In genomic region chr4:98932539-98932938, GRCh38 we compare ENCODE assay signal across 11 cellular contexts. TPM values are rescaled to one million over a fixed set of nuclear protein-coding genes. Genes with fewer than 3 reads are reported as not detected.
DNase-seq lines count a peak whose midpoint lies in the region; TF ChIP-seq lines count a peak whose summit lies in the region.
"Had no signal": no experiment of that assay in that cellular context is flagged by ENCODE, and none has a peak within 500 bp of the region (broad histone marks: within the 10 kb centered on the region; RNA-seq: fewer than 3 reads in every experiment).

No MANE protein-coding gene starts in this region.

- peaks cover 3% of the 10 kb centered on the region for H3K36me3 Mint-ChIP-seq in activated naive CD4-positive, alpha-beta T cell treated with anti-CD3 and anti-CD28 coated beads, Interleukin-2, amount 50 U/mL, for 24 hours
- peaks cover 3% of the 10 kb centered on the region for H3K36me3 Mint-ChIP-seq in activated naive CD4-positive, alpha-beta T cell treated with anti-CD3 and anti-CD28 coated beads for 36 hours (ENCODE audit: low read depth)

- DNase-seq in activated naive CD4-positive, alpha-beta T cell treated with anti-CD3 and anti-CD28 coated beads for 36 hours = no peak
- DNase-seq in NB4 (ENCODE audit: low read depth) = peak; percentile 36
- DNase-seq in epithelial cell of prostate (ENCODE audit: low read depth, low spot score) = peak; percentile 53
- DNase-seq in stromal cell of bone marrow (ENCODE audit: low read depth) = peak; percentile 31
- DNase-seq in DMS 273 (lab: John Stamatoyannopoulos, UW; ENCODE audit: unreplicated experiment) = no peak
- no peak for DNase-seq in GOT3 (lab: John Stamatoyannopoulos, UW)
- no peak for DNase-seq in NCI-H446 (lab: John Stamatoyannopoulos, UW)
- DNase-seq: activated naive CD4-positive, alpha-beta T cell; NCI-H146; PC-9 had no signal

- TF ChIP-seq POLR2A in NB4 (IDR thresholded peaks at IDR 0.05; ENCODE audit: extremely low read depth, insufficient read length) = no peak

- intact Hi-C loops in activated naive CD4-positive, alpha-beta T cell treated with anti-CD3 and anti-CD28 coated beads for 36 hours (cut with micrococcal nuclease) = no loop called here

- peak overlapping the region; percentile 97 for H3K27ac ChIP-seq in epithelial cell of prostate
- H3K27ac ChIP-seq: PC-9 had no signal

- H3K4me3 Mint-ChIP-seq in activated naive CD4-positive, alpha-beta T cell treated with anti-CD3 and anti-CD28 coated beads, Interleukin-2, amount 50 U/mL, for 24 hours = no peak overlapping the region
- no peak overlapping the region for H3K4me3 Mint-ChIP-seq in activated naive CD4-positive, alpha-beta T cell treated with anti-CD3 and anti-CD28 coated beads for 36 hours

- CTCF ChIA-PET in activated naive CD4-positive, alpha-beta T cell treated with anti-CD3 and anti-CD28 coated beads for 36 hours (lab: Charles Lee) = interaction anchor here (0.6 kb wide), 1 partner anchor 303 kb away, joined by 3 read pairs; no protein-coding TSS in a partner anchor

- TF ChIP-seq CTCF in NB4 (IDR thresholded peaks at IDR 0.05; ENCODE audit: low read depth, low read length) = no peak

- no peak overlapping the region for H3K4me3 ChIP-seq in NB4 (ENCODE audit: low read depth, low read length)
- H3K4me3 ChIP-seq: PC-9 had no signal

- H3K9me3 Mint-ChIP-seq in activated naive CD4-positive, alpha-beta T cell treated with anti-CD3 and anti-CD28 coated beads, Interleukin-2, amount 50 U/mL, for 24 hours = no peaks in the 10 kb centered on the region
- H3K9me3 Mint-ChIP-seq in activated naive CD4-positive, alpha-beta T cell treated with anti-CD3 and anti-CD28 coated beads for 36 hours = no peaks in the 10 kb centered on the region

- peaks cover 38% of the 10 kb centered on the region for H3K4me1 Mint-ChIP-seq in activated naive CD4-positive, alpha-beta T cell treated with anti-CD3 and anti-CD28 coated beads, Interleukin-2, amount 50 U/mL, for 24 hours
- peaks cover 26% of the 10 kb centered on the region for H3K4me1 Mint-ChIP-seq in activated naive CD4-positive, alpha-beta T cell treated with anti-CD3 and anti-CD28 coated beads for 36 hours (ENCODE audit: low read depth)

- no peaks in the 10 kb centered on the region for H3K27me3 Mint-ChIP-seq in activated naive CD4-positive, alpha-beta T cell treated with anti-CD3 and anti-CD28 coated beads, Interleukin-2, amount 50 U/mL, for 24 hours
- no peaks in the 10 kb centered on the region for H3K27me3 Mint-ChIP-seq in activated naive CD4-positive, alpha-beta T cell treated with anti-CD3 and anti-CD28 coated beads for 36 hours (ENCODE audit: low read depth)

- H3K27ac Mint-ChIP-seq in activated naive CD4-positive, alpha-beta T cell treated with anti-CD3 and anti-CD28 coated beads, Interleukin-2, amount 50 U/mL, for 24 hours = peak overlapping the region; percentile 46
- no peak overlapping the region for H3K27ac Mint-ChIP-seq in activated naive CD4-positive, alpha-beta T cell treated with anti-CD3 and anti-CD28 coated beads for 36 hours

RNA-seq across cellular contexts. Expression of gene EIF4E, which starts 3.6 kb away (rescaled TPM):
- total RNA-seq in activated naive CD4-positive, alpha-beta T cell treated with anti-CD3 and anti-CD28 coated beads for 36 hours = 100 to 1,000 TPM; 104 to 116 TPM

Comparison
In these comparisons a context has a peak if more than half of its experiments do, and no peak if none do; other contexts are left out.
1. DNase-seq: peak in NB4 (single experiment), epithelial cell of prostate (single experiment) and stromal cell of bone marrow (single experiment); none in activated naive CD4-positive, alpha-beta T cell treated with anti-CD3 and anti-CD28 coated beads for 36 hours (single experiment), DMS 273 (single experiment), GOT3 (single experiment) and NCI-H446 (0 of 2).